In genomic region chr1:148385371-148386030, GRCh38 we compare ENCODE assay signal across 24 cellular contexts.
A peak's percentile ranks its signal among the peaks of the same experiment; 100 is the strongest.
DNase-seq lines count a peak whose midpoint lies in the region; ATAC-seq and TF ChIP-seq lines count a peak whose summit lies in the region.
"Had no signal": no experiment of that assay in that cellular context is flagged by ENCODE, and none has a peak within 500 bp of the region (broad histone marks: within the 10 kb centered on the region; RNA-seq: fewer than 3 reads in every experiment).

No MANE protein-coding gene starts in this region.

- DNase-seq in activated naive CD4-positive, alpha-beta T cell treated with anti-CD3 and anti-CD28 coated beads, Interleukin-2, amount 10 ng/mL, durations not matched to agents 7 days and 5 days = no peak
- DNase-seq in activated naive CD4-positive, alpha-beta T cell treated with anti-CD3 and anti-CD28 coated beads, Interleukin-2, amount 50 U/mL, for 16 hours = no peak
- peak; percentile 59 for DNase-seq in NAMALWA (ENCODE audit: low spot score)
- DNase-seq in erythroblast (lab: John Stamatoyannopoulos, UW) = peak; percentile 10 to 56
- DNase-seq in stimulated activated naive B cell treated with anti-CD40 and anti-IgM and Interleukin-4, amounts not matched to agents 10 μg/mL and 1 μg/mL and 100 μg/mL, for 72 hours = no peak
- no peak for DNase-seq in RWPE1 (ENCODE audit: low spot score)
- DNase-seq: ACHN; activated effector memory CD4-positive, alpha-beta T cell treated with Interleukin-2 at 50 U/mL for 16 hours; DMS79; GM23248; hippocampal formation; kidney; mesenchymal stem cell; MM.1S; NCI-H2029 treated with DMSO at 0.1 percent for 48 hours; NCI-H524; SHP77 treated with DMSO at 0.1 percent for 48 hours; T-helper 17 cell had no signal

- no peak overlapping the region for H3K4me3 Mint-ChIP-seq in activated naive CD4-positive, alpha-beta T cell treated with anti-CD3 and anti-CD28 coated beads, Interleukin-2, amount 10 ng/mL, durations not matched to agents 7 days and 5 days
- no peak overlapping the region for H3K4me3 Mint-ChIP-seq in stimulated activated naive B cell treated with anti-CD40 and anti-IgM and Interleukin-4, amounts not matched to agents 10 μg/mL and 1 μg/mL and 100 μg/mL, for 72 hours
- H3K4me3 Mint-ChIP-seq: CD14-positive monocyte; stimulated activated effector memory CD8-positive, alpha-beta T cell treated with anti-CD3 and anti-CD28 coated beads, Interleukin-12 subunit alpha, Interleukin-12 subunit beta, amount 100 ng/mL, for 72 hours had no signal

- TF ChIP-seq POLR2A in erythroblast (IDR thresholded peaks at IDR 0.05; ENCODE audit: low read length) = no peak

- H3K27me3 Mint-ChIP-seq in activated naive CD4-positive, alpha-beta T cell treated with anti-CD3 and anti-CD28 coated beads, Interleukin-2, amount 10 ng/mL, durations not matched to agents 7 days and 5 days = peaks cover 3% of the 10 kb centered on the region
- H3K27me3 Mint-ChIP-seq in stimulated activated naive B cell treated with anti-CD40 and anti-IgM and Interleukin-4, amounts not matched to agents 10 μg/mL and 1 μg/mL and 100 μg/mL, for 72 hours = peaks cover 0 to 1% of the 10 kb centered on the region in 2 donors
- H3K27me3 Mint-ChIP-seq: T-helper 17 cell had no signal

- peak in 1 of 2 donors; percentile 6 for ATAC-seq in stimulated activated naive B cell treated with anti-CD40 and anti-IgM and Interleukin-4, amounts not matched to agents 10 μg/mL and 1 μg/mL and 100 μg/mL, for 72 hours (replicated peaks)
- no peak for ATAC-seq in GM21360 (IDR thresholded peaks at IDR 0.05; ENCODE audit: unreplicated experiment)
- no peak for ATAC-seq in HG03135 (IDR thresholded peaks at IDR 0.05; ENCODE audit: unreplicated experiment)
- ATAC-seq: stimulated activated effector memory CD8-positive, alpha-beta T cell treated with anti-CD3 and anti-CD28 coated beads, Interleukin-12 subunit alpha, Interleukin-12 subunit beta, amount 100 ng/mL, for 72 hours; T-helper 17 cell had no signal

- POLR2A ChIA-PET in RWPE1 (lab: Yijun Ruan, JAX; ENCODE audit: low non-redundant PET) = no interaction called here

- peak overlapping the region; percentile 54 for H3K27ac Mint-ChIP-seq in activated naive CD4-positive, alpha-beta T cell treated with anti-CD3 and anti-CD28 coated beads, Interleukin-2, amount 10 ng/mL, durations not matched to agents 7 days and 5 days
- H3K27ac Mint-ChIP-seq in stimulated activated naive B cell treated with anti-CD40 and anti-IgM and Interleukin-4, amounts not matched to agents 10 μg/mL and 1 μg/mL and 100 μg/mL, for 72 hours = peak overlapping the region; percentile 49
- H3K27ac Mint-ChIP-seq: CD14-positive monocyte, T-helper 17 cell had no signal

- TF ChIP-seq CTCF in RWPE1 (conservative IDR thresholded peaks at IDR 0.05; ENCODE audit: low read depth) = no peak

- H3K36me3 Mint-ChIP-seq in activated naive CD4-positive, alpha-beta T cell treated with anti-CD3 and anti-CD28 coated beads, Interleukin-2, amount 10 ng/mL, durations not matched to agents 7 days and 5 days = peaks cover 4% of the 10 kb centered on the region
- H3K36me3 Mint-ChIP-seq in stimulated activated naive B cell treated with anti-CD40 and anti-IgM and Interleukin-4, amounts not matched to agents 10 μg/mL and 1 μg/mL and 100 μg/mL, for 72 hours = peaks cover 0 to 9% of the 10 kb centered on the region in 2 donors
- H3K36me3 Mint-ChIP-seq: CD14-positive monocyte had no signal

- peaks cover 1% of the 10 kb centered on the region for H3K9me3 Mint-ChIP-seq in activated naive CD4-positive, alpha-beta T cell treated with anti-CD3 and anti-CD28 coated beads, Interleukin-2, amount 10 ng/mL, durations not matched to agents 7 days and 5 days
- no peaks in the 10 kb centered on the region for H3K9me3 Mint-ChIP-seq in stimulated activated naive B cell treated with anti-CD40 and anti-IgM and Interleukin-4, amounts not matched to agents 10 μg/mL and 1 μg/mL and 100 μg/mL, for 72 hours
- H3K9me3 Mint-ChIP-seq: stimulated activated effector memory CD8-positive, alpha-beta T cell treated with anti-CD3 and anti-CD28 coated beads, Interleukin-12 subunit alpha, Interleukin-12 subunit beta, amount 100 ng/mL, for 72 hours had no signal

- no peak overlapping the region for H3K27ac ChIP-seq in RWPE1
- H3K27ac ChIP-seq: GM23248, neutrophil, tibial nerve had no signal

- peaks cover 50% of the 10 kb centered on the region for H3K4me1 Mint-ChIP-seq in activated naive CD4-positive, alpha-beta T cell treated with anti-CD3 and anti-CD28 coated beads, Interleukin-2, amount 10 ng/mL, durations not matched to agents 7 days and 5 days
- H3K4me1 Mint-ChIP-seq in stimulated activated naive B cell treated with anti-CD40 and anti-IgM and Interleukin-4, amounts not matched to agents 10 μg/mL and 1 μg/mL and 100 μg/mL, for 72 hours = peaks cover 34 to 52% of the 10 kb centered on the region in 2 donors

- CTCF ChIA-PET in activated naive CD4-positive, alpha-beta T cell treated with anti-CD3 and anti-CD28 coated beads, Interleukin-2, amount 10 ng/mL, durations not matched to agents 7 days and 5 days (lab: Charles Lee) = interaction anchor here (1.8 kb wide), 1 partner anchor 14 kb away, joined by 5 read pairs; no protein-coding TSS in a partner anchor
- CTCF ChIA-PET in RWPE1 (lab: Yijun Ruan, JAX) = no interaction called here

Comparison
In these comparisons a context has a peak if more than half of its experiments do, and no peak if none do; other contexts are left out.
1. DNase-seq: peak in NAMALWA (single experiment) and erythroblast (2 of 2); none in activated naive CD4-positive, alpha-beta T cell treated with anti-CD3 and anti-CD28 coated beads, Interleukin-2, amount 10 ng/mL, durations not matched to agents 7 days and 5 days (single experiment), activated naive CD4-positive, alpha-beta T cell treated with anti-CD3 and anti-CD28 coated beads, Interleukin-2, amount 50 U/mL, for 16 hours (single experiment), stimulated activated naive B cell treated with anti-CD40 and anti-IgM and Interleukin-4, amounts not matched to agents 10 μg/mL and 1 μg/mL and 100 μg/mL, for 72 hours (single experiment) and RWPE1 (single experiment).